Comparison of ENCODE assay signal across 16 cellular contexts in genomic region chr12:66803972-66804371, GRCh38.
DNase-seq lines count a peak whose midpoint lies in the region; ATAC-seq and TF ChIP-seq lines count a peak whose summit lies in the region.
"Had no signal": no experiment of that assay in that cellular context is flagged by ENCODE, and none has a peak within 500 bp of the region (broad histone marks: within the 10 kb centered on the region; RNA-seq: fewer than 3 reads in every experiment).

No MANE protein-coding gene starts in this region.

- H3K14ac ChIP-seq in trophoblast cell (ENCODE audit: low read length) = no peak overlapping the region

- H3K27me3 Mint-ChIP-seq in endodermal cell (ENCODE audit: insufficient read depth) = peaks cover 13% of the 10 kb centered on the region
- peaks cover 12% of the 10 kb centered on the region for H3K27me3 Mint-ChIP-seq in CD4-positive, alpha-beta T cell

- no peaks in the 10 kb centered on the region for H3K79me2 ChIP-seq in trophoblast cell (ENCODE audit: control insufficient read depth, insufficient read depth, low read length, poor library complexity)

- no peaks in the 10 kb centered on the region for H3K9me3 ChIP-seq in endodermal cell (ENCODE audit: control insufficient read depth, low read length)
- no peaks in the 10 kb centered on the region for H3K9me3 ChIP-seq in trophoblast cell (ENCODE audit: insufficient read depth, low read depth, low read length)
- no peaks in the 10 kb centered on the region for H3K9me3 ChIP-seq in CD4-positive, alpha-beta T cell (ENCODE audit: control insufficient read depth, low read length)
- H3K9me3 ChIP-seq: thoracic aorta had no signal

- no peak overlapping the region for H2BK12ac ChIP-seq in trophoblast cell (ENCODE audit: low read length)

- intact Hi-C loops in CD4-positive, alpha-beta T cell (cut with DNase I, micrococcal nuclease) = no loop called here

- H3K36me3 ChIP-seq in endodermal cell (ENCODE audit: control insufficient read depth, insufficient read depth, low read length) = no peaks in the 10 kb centered on the region
- H3K36me3 ChIP-seq in trophoblast cell (ENCODE audit: control insufficient read depth in 1 of 2, insufficient read depth in 2 of 2, low read length in 2 of 2) = no peaks in the 10 kb centered on the region
- H3K36me3 ChIP-seq: thoracic aorta had no signal

- H2AK5ac ChIP-seq in trophoblast cell (ENCODE audit: low read length) = no peak overlapping the region

- no peak overlapping the region for H2BK120ac ChIP-seq in trophoblast cell (ENCODE audit: insufficient read depth, low read length, poor library complexity)

- TF ChIP-seq CTCF in endodermal cell (conservative IDR thresholded peaks at IDR 0.05) = no peak
- TF ChIP-seq CTCF in CD4-positive, alpha-beta T cell (IDR thresholded peaks at IDR 0.05) = no peak

- ATAC-seq in CD4-positive, alpha-beta T cell (ENCODE audit: poor library complexity) = no peak
- ATAC-seq in GM21619 (IDR thresholded peaks at IDR 0.05; ENCODE audit: unreplicated experiment) (no peak), GM18520 (IDR thresholded peaks at IDR 0.05; ENCODE audit: unreplicated experiment) (no peak)
- ATAC-seq: esophagus mucosa had no signal

- H3K18ac ChIP-seq in trophoblast cell (ENCODE audit: low read length) = no peak overlapping the region

- DNase-seq in NCI-H1092 treated with DMSO at 0.1 percent for 48 hours (lab: John Stamatoyannopoulos, UW) (peak; percentile 12), NCI-H1092 (lab: John Stamatoyannopoulos, UW) (no peak), NCI-H526 (lab: John Stamatoyannopoulos, UW) (peak; percentile 40 to 49), endodermal cell (no peak), trophoblast cell (peak in 1 of 2 donors; percentile 4)
- no peak for DNase-seq in CD4-positive, alpha-beta T cell
- DNase-seq: activated CD4-positive, alpha-beta T cell treated with anti-CD3 and anti-CD28 coated beads, Interleukin-2, amount 50 U/mL, for 48 hours; activated effector memory CD4-positive, alpha-beta T cell treated with Interleukin-2 at 50 U/mL for 16 hours; small intestine; T-helper 9 cell had no signal

- POLR2A ChIA-PET in CD4-positive, alpha-beta T cell (lab: Charles Lee) = no interaction called here

- peaks cover 8% of the 10 kb centered on the region for H3K4me1 ChIP-seq in endodermal cell (ENCODE audit: control insufficient read depth, insufficient read depth, low read length)
- no peaks in the 10 kb centered on the region for H3K4me1 ChIP-seq in trophoblast cell (ENCODE audit: control insufficient read depth in 1 of 2, insufficient read depth in 2 of 2, low read length in 2 of 2)

- H3K4me3 ChIP-seq in endodermal cell (ENCODE audit: low read length) (peak overlapping the region; percentile 59), trophoblast cell (ENCODE audit: low read depth, low read length) (no peak overlapping the region)
- H3K4me3 ChIP-seq: thoracic aorta had no signal

- H2BK5ac ChIP-seq in trophoblast cell (ENCODE audit: low read depth, low read length, poor library complexity) = no peak overlapping the region

- H3K4ac ChIP-seq in trophoblast cell (ENCODE audit: low read depth, low read length) = no peak overlapping the region

- H3K4me2 ChIP-seq in trophoblast cell (ENCODE audit: low read length) = peak overlapping the region; percentile 34

- peaks cover 39% of the 10 kb centered on the region for H3K4me1 Mint-ChIP-seq in endodermal cell
- peaks cover 5% of the 10 kb centered on the region for H3K4me1 Mint-ChIP-seq in CD4-positive, alpha-beta T cell (ENCODE audit: low read depth)
- H3K4me1 Mint-ChIP-seq: central memory CD8-positive, alpha-beta T cell had no signal

- no peak overlapping the region for H3K4me3 Mint-ChIP-seq in endodermal cell
- no peak overlapping the region for H3K4me3 Mint-ChIP-seq in CD4-positive, alpha-beta T cell
- H3K4me3 Mint-ChIP-seq: central memory CD8-positive, alpha-beta T cell had no signal

- peaks cover 27% of the 10 kb centered on the region for H3K27me3 ChIP-seq in endodermal cell (ENCODE audit: control insufficient read depth, insufficient read depth, low read length, poor library complexity, severe bottlenecking)
- H3K27me3 ChIP-seq in trophoblast cell (ENCODE audit: insufficient read depth, low read length) = no peaks in the 10 kb centered on the region
- H3K27me3 ChIP-seq in CD4-positive, alpha-beta T cell (ENCODE audit: control insufficient read depth, insufficient read depth, low read length) = no peaks in the 10 kb centered on the region

- no peak overlapping the region for H2AFZ ChIP-seq in trophoblast cell (ENCODE audit: insufficient read depth, low read length, poor library complexity)

- CTCF ChIA-PET in CD4-positive, alpha-beta T cell (lab: Charles Lee) = no interaction called here

- peak overlapping the region; percentile 21 for H3K27ac ChIP-seq in endodermal cell (ENCODE audit: low read depth, low read length)
- H3K27ac ChIP-seq in trophoblast cell (ENCODE audit: low read depth, low read length) = no peak overlapping the region
- no peak overlapping the region for H3K27ac ChIP-seq in CD4-positive, alpha-beta T cell (ENCODE audit: low read depth, low read length)
- H3K27ac ChIP-seq: 22Rv1, thoracic aorta had no signal

- H3K9ac ChIP-seq in endodermal cell (ENCODE audit: extremely low read depth, low read length, poor library complexity, severe bottlenecking) = no peak overlapping the region
- no peak overlapping the region for H3K9ac ChIP-seq in trophoblast cell (ENCODE audit: low read length)

- no peaks in the 10 kb centered on the region for H3K36me3 Mint-ChIP-seq in endodermal cell (ENCODE audit: low read depth)
- H3K36me3 Mint-ChIP-seq in CD4-positive, alpha-beta T cell (ENCODE audit: low read depth) = no peaks in the 10 kb centered on the region

- H3K27ac Mint-ChIP-seq in endodermal cell = no peak overlapping the region
- H3K27ac Mint-ChIP-seq in CD4-positive, alpha-beta T cell = no peak overlapping the region

- H4K91ac ChIP-seq in trophoblast cell (ENCODE audit: low read depth, low read length) = no peak overlapping the region

- H3K79me1 ChIP-seq in trophoblast cell (ENCODE audit: low read length) = no peaks in the 10 kb centered on the region

- no peak overlapping the region for H4K12ac ChIP-seq in trophoblast cell (ENCODE audit: low read depth, low read length)

- H3K23ac ChIP-seq in trophoblast cell (ENCODE audit: low read length) = no peak overlapping the region

- no peak overlapping the region for H4K8ac ChIP-seq in trophoblast cell (ENCODE audit: low read depth, low read length)

- WGBS in endodermal cell (ENCODE audit: insufficient coverage in 1 of 2, insufficient read length in 1 of 2), 2 experiments = 35 to 59% methylated on average over 14 of the region's 17 CpGs
- no CpG with 5 or more reads among the region's 17 CpGs for WGBS in trophoblast cell (ENCODE audit: extremely low coverage, insufficient coverage, insufficient read length)

- H3K9me3 Mint-ChIP-seq in endodermal cell = no peaks in the 10 kb centered on the region
- H3K9me3 Mint-ChIP-seq in CD4-positive, alpha-beta T cell = no peaks in the 10 kb centered on the region
- H3K9me3 Mint-ChIP-seq: central memory CD8-positive, alpha-beta T cell had no signal

Comparison
In these comparisons a context has a peak if more than half of its experiments do, and no peak if none do; other contexts are left out.
1. DNase-seq: peak in NCI-H1092 treated with DMSO at 0.1 percent for 48 hours (single experiment) and NCI-H526 (2 of 2); none in NCI-H1092 (single experiment), endodermal cell (single experiment) and CD4-positive, alpha-beta T cell (0 of 10).